8 cellular contexts compared by ENCODE assay signal in the genomic region with DNA sequence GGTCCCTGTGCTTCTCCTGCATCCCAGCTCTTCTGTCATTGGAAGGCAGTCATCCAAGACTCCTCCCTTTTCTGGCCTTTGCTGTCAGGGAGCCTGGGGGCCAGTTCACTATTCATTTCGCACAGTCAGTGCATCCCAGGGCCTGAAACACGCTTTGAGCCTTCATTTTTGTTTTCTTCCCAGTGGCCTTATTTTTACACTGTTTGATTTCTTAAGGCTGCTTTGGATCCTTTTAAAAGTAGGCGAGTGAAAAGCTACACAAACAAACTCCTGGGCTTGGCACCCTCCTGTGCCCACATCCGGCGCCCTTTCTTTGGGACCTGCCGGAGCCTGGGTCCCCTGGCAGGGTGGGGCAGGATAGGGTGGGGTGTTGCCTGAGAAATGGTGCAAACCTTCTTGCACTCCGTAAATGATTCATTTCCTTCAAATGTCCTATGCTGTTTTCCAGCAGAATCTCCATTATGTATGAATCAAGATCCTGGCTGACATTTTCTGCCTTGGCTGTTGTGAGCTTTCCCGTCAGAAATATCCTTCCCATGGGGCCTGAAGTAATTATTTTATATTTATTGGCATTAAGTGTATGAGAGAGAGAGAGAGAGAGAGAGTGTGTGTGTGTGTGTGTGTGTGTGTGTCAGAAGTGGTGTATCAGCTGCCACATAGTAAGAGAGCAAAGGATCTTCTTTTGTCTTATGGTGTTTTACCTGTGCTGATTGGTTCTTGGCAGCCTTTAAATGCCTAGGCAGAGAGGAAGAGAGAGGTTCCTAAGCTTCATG. TPM values are rescaled to one million over a fixed set of nuclear protein-coding genes. Genes with fewer than 3 reads are reported as not detected.
DNase-seq lines count a peak whose midpoint lies in the region; ATAC-seq and TF ChIP-seq lines count a peak whose summit lies in the region.

No MANE protein-coding gene starts in this region.

- peak overlapping the region; percentile 49 for H3K4me2 ChIP-seq in GM23338

- H3K79me2 ChIP-seq in GM23338 (replicated peaks; ENCODE audit: insufficient read depth): peaks cover 100% of the 10 kb centered on the region

- intact Hi-C loops in esophagus muscularis mucosa (cut with DNase I) (no loop called here), sigmoid colon (cut with DNase I) (no loop called here)

- peaks cover 14% of the 10 kb centered on the region; the same call in 1 of the 2 replicates for H3F3A ChIP-seq in GM23338 (replicated peaks; ENCODE audit: low read depth)

- TF ChIP-seq POLR2A in esophagus muscularis mucosa (IDR thresholded peaks at IDR 0.05; ENCODE audit: low read depth) (no peak), sigmoid colon (IDR thresholded peaks at IDR 0.05) (no peak)

- TF ChIP-seq EP300 in esophagus muscularis mucosa (IDR thresholded peaks at IDR 0.05) (peak; percentile 34), sigmoid colon (IDR thresholded peaks at IDR 0.05) (no peak)

- 32% methylated on average over 8 of the region's 8 CpGs for WGBS in esophagus muscularis mucosa
- 13 to 49% methylated on average over 8 of the region's 8 CpGs for WGBS in sigmoid colon, 2 donors

- peak; percentile 8; the same call in 2 of the 3 replicates for ATAC-seq in GM23338
- no peak for ATAC-seq in GM18907 (IDR thresholded peaks at IDR 0.05; ENCODE audit: unreplicated experiment)

- peaks cover 83% of the 10 kb centered on the region for H3K4me1 ChIP-seq in GM23338 (ENCODE audit: insufficient read depth)
- peaks cover 61 to 68% (median 67%) of the 10 kb centered on the region in 4 donors for H3K4me1 ChIP-seq in esophagus muscularis mucosa
- peaks cover 0 to 49% (median 41%) of the 10 kb centered on the region in 4 donors for H3K4me1 ChIP-seq in sigmoid colon

- peaks cover 73% of the 10 kb centered on the region for H3K4me1 Mint-ChIP-seq in GM23338
- H3K4me1 Mint-ChIP-seq in T-helper 2 cell treated with Interferon-gamma antibody and Interleukin-4, amounts not matched to agents 5 μg/mL and 100 μg/mL, for 36 hours (ENCODE audit: low read depth): peaks cover 45% of the 10 kb centered on the region

- no peak overlapping the region for H3K27ac Mint-ChIP-seq in GM23338
- H3K27ac Mint-ChIP-seq in T-helper 2 cell treated with Interferon-gamma antibody and Interleukin-4, amounts not matched to agents 5 μg/mL and 100 μg/mL, for 36 hours: peak overlapping the region; percentile 66

- H3K4me3 ChIP-seq in GM23338 (no peak overlapping the region), esophagus muscularis mucosa (no peak overlapping the region), sigmoid colon (no peak overlapping the region)

- H3K27me3 ChIP-seq in GM23338 (ENCODE audit: insufficient read depth) (no peaks in the 10 kb centered on the region), esophagus muscularis mucosa (no peaks in the 10 kb centered on the region), sigmoid colon (no peaks in the 10 kb centered on the region)

- peaks cover 10% of the 10 kb centered on the region; the same call in 1 of the 2 replicates for H3K36me3 ChIP-seq in GM23338 (ENCODE audit: insufficient read depth)
- no peaks in the 10 kb centered on the region for H3K36me3 ChIP-seq in esophagus muscularis mucosa
- no peaks in the 10 kb centered on the region for H3K36me3 ChIP-seq in sigmoid colon

- no peak overlapping the region for H2AFZ ChIP-seq in GM23338

- DNase-seq in GM23338 (ENCODE audit: low spot score) (no peak), esophagus muscularis mucosa (ENCODE audit: extremely low spot score) (no peak), sigmoid colon (no peak), SIG-M5 (lab: John Stamatoyannopoulos, UW) (no peak), NCI-H187 (lab: John Stamatoyannopoulos, UW) (no peak)
- no peak for DNase-seq in T-helper 2 cell treated with Interferon-gamma antibody and Interleukin-4, amounts not matched to agents 5 μg/mL and 100 μg/mL, for 36 hours (ENCODE audit: low spot score)
- DNase-seq in activated CD4-positive, CD25-positive, alpha-beta regulatory T cell treated with anti-CD3 and anti-CD28 coated beads, Interleukin-2, amount 50 U/mL, for 72 hours: no peak

- peaks cover 30% of the 10 kb centered on the region for H3K9me3 Mint-ChIP-seq in GM23338
- H3K9me3 Mint-ChIP-seq in T-helper 2 cell treated with Interferon-gamma antibody and Interleukin-4, amounts not matched to agents 5 μg/mL and 100 μg/mL, for 36 hours: peaks cover 34% of the 10 kb centered on the region

- peaks cover 35% of the 10 kb centered on the region for H3K36me3 Mint-ChIP-seq in GM23338 (ENCODE audit: low read depth)
- H3K36me3 Mint-ChIP-seq in T-helper 2 cell treated with Interferon-gamma antibody and Interleukin-4, amounts not matched to agents 5 μg/mL and 100 μg/mL, for 36 hours (ENCODE audit: low read depth): peaks cover 38% of the 10 kb centered on the region

- H3K27me3 Mint-ChIP-seq in GM23338 (ENCODE audit: insufficient read depth, low read depth, poor library complexity): peaks cover 4% of the 10 kb centered on the region
- no peaks in the 10 kb centered on the region for H3K27me3 Mint-ChIP-seq in T-helper 2 cell treated with Interferon-gamma antibody and Interleukin-4, amounts not matched to agents 5 μg/mL and 100 μg/mL, for 36 hours (ENCODE audit: low read depth)

- H3K4me3 Mint-ChIP-seq in GM23338: no peak overlapping the region
- H3K4me3 Mint-ChIP-seq in T-helper 2 cell treated with Interferon-gamma antibody and Interleukin-4, amounts not matched to agents 5 μg/mL and 100 μg/mL, for 36 hours: peak overlapping the region; percentile 51

- H3K27ac ChIP-seq in GM23338 (ENCODE audit: low read depth): peak overlapping the region; percentile 75; the same call in 1 of the 2 replicates
- peak overlapping the region; percentile 47 to 74 (median 68) for H3K27ac ChIP-seq in esophagus muscularis mucosa (replicated peaks in 1 of 4)
- H3K27ac ChIP-seq in sigmoid colon: peak overlapping the region; percentile 21 to 69 (median 46)

- TF ChIP-seq CTCF in GM23338 (conservative IDR thresholded peaks at IDR 0.05; ENCODE audit: low read depth in 2 of 2): no peak
- no peak for TF ChIP-seq CTCF in esophagus muscularis mucosa (IDR thresholded peaks at IDR 0.05)
- TF ChIP-seq CTCF in sigmoid colon (IDR thresholded peaks at IDR 0.05): no peak

- H3K9me3 ChIP-seq in esophagus muscularis mucosa (peaks cover 0 to 14% (median 7%) of the 10 kb centered on the region in 4 donors), sigmoid colon (peaks cover 0 to 4% (median 0%) of the 10 kb centered on the region in 4 donors)

- H3K9me2 ChIP-seq in GM23338 (ENCODE audit: insufficient read depth): no peaks in the 10 kb centered on the region

- peaks cover 24% of the 10 kb centered on the region for H4K20me1 ChIP-seq in GM23338 (replicated peaks; ENCODE audit: insufficient read depth)

TF ChIP-seq in GM23338, 12 proteins besides CTCF, POLR2A, EP300 and RAD21:
- TF ChIP-seq ZNF114 (CRISPR knock-in tag; IDR thresholded peaks at IDR 0.05): no peak

RNA-seq across cellular contexts. Expression of a gene that starts 45.6 kb away (rescaled TPM):
- total RNA-seq in GM23338 (2014; rRNA removed; shearing (Covaris generic)): 101 and 121 TPM in 2 replicates
- polyA plus RNA-seq in GM23338 (2016; fragmentation: Nextera tagmentation; extraction: Ambion mirVana) (15.6 and 17.7 TPM in 2 replicates), sigmoid colon (10 to 100 TPM; 10.8 to 25.9 (median 10.9) TPM)
- total RNA-seq in esophagus muscularis mucosa (10 to 100 TPM; 35.7 to 58.5 (median 48.0) TPM), sigmoid colon (10 to 100 TPM; 13.2 to 39.9 (median 21.5) TPM)
